Comparison of ENCODE assay signal across 9 cellular contexts in the genomic region with DNA sequence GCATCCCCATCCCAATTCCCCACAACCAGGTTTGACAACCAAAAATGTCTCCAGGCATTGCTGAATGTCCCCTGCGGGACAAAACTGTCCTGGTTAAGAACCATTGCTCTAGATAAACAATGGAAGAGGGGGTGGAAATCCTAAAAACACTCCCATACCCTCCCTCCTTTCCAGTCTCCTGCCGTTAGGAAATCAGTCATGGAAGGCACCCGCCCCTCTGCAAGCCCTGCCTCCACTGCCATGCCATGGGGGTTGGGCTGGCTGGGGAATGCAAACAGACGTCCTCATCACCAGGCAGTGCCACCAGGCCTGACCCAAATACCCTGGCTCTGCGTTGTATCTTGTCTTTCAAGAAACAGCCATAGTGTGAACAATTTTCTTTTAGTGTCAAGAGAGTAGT. TPM values are rescaled to one million over a fixed set of nuclear protein-coding genes. Genes with fewer than 3 reads are reported as not detected.
A peak's percentile ranks its signal among the peaks of the same experiment; 100 is the strongest.
DNase-seq lines count a peak whose midpoint lies in the region; ATAC-seq and TF ChIP-seq lines count a peak whose summit lies in the region.
"Had no signal": no experiment of that assay in that cellular context is flagged by ENCODE, and none has a peak within 500 bp of the region (broad histone marks: within the 10 kb centered on the region; RNA-seq: fewer than 3 reads in every experiment).

No MANE protein-coding gene starts in this region.

- no CpG with 5 or more reads among the region's 5 CpGs for WGBS in H9 (ENCODE audit: extremely low coverage, insufficient read length, low lambda C conversion rate)

- TF ChIP-seq CTCF in H9 (conservative IDR thresholded peaks at IDR 0.05) = no peak; the same call in 2 of the 3 replicates

- H3K4ac ChIP-seq in H9 (ENCODE audit: low read depth, low read length) = no peak overlapping the region

- H2BK120ac ChIP-seq in H9 (ENCODE audit: low read depth, low read length, poor library complexity, severe bottlenecking) = no peak overlapping the region

- no peaks in the 10 kb centered on the region for H4K20me1 ChIP-seq in H9 (ENCODE audit: control insufficient read depth, insufficient read depth, insufficient read length)

- peaks cover 43% of the 10 kb centered on the region for H3K4me1 ChIP-seq in stomach smooth muscle (ENCODE audit: control insufficient read depth, insufficient read depth, low read length)
- peaks cover 17% of the 10 kb centered on the region; the same call in 1 of the 2 replicates for H3K4me1 ChIP-seq in H9 (ENCODE audit: insufficient read depth, low read length)

- H3K27ac ChIP-seq in angular gyrus (ENCODE audit: low read depth, low read length) = peak overlapping the region; percentile 85
- H3K27ac ChIP-seq in stomach smooth muscle (ENCODE audit: low read length) = peak overlapping the region; percentile 80
- H3K27ac ChIP-seq in H9 (ENCODE audit: insufficient read length, low read depth, low read length) = no peak overlapping the region

- H2BK15ac ChIP-seq in H9 (ENCODE audit: low read depth, low read length) = no peak overlapping the region

- H3K27me3 ChIP-seq in stomach smooth muscle (ENCODE audit: control insufficient read depth in 1 of 2, insufficient read depth in 2 of 2, low read length in 2 of 2) (no peaks in the 10 kb centered on the region), H9 (ENCODE audit: insufficient read depth, low read length) (no peaks in the 10 kb centered on the region)

- no peak overlapping the region for H2BK20ac ChIP-seq in H9 (ENCODE audit: low read depth, low read length, poor library complexity, severe bottlenecking)

- H2BK12ac ChIP-seq in H9 (ENCODE audit: insufficient read length, low read depth, low read length) = no peak overlapping the region

- H2BK5ac ChIP-seq in H9 (ENCODE audit: insufficient read length, low read length) = no peak overlapping the region

- H3K9me3 ChIP-seq in stomach smooth muscle (ENCODE audit: control insufficient read depth in 2 of 2, low read length in 2 of 2) (no peaks in the 10 kb centered on the region), H9 (ENCODE audit: control insufficient read depth, low read depth, low read length) (no peaks in the 10 kb centered on the region)

- no peak overlapping the region for H2AFZ ChIP-seq in H9 (ENCODE audit: low read length)

- H3K4me3 Mint-ChIP-seq in H9 = peak overlapping the region in 1 of 2 experiments; percentile 33; a peak in 1 of 5 replicates

- no peak overlapping the region for H3K4me2 ChIP-seq in H9 (ENCODE audit: insufficient read depth, insufficient read length, low read length)

- no peak overlapping the region for H3K18ac ChIP-seq in H9 (ENCODE audit: insufficient read length, low read depth, low read length)

- peaks cover 8% of the 10 kb centered on the region; the same call in 1 of the 2 replicates for H3K27me3 Mint-ChIP-seq in H9 (ENCODE audit: low read depth)

- no peaks in the 10 kb centered on the region for H3K9me3 Mint-ChIP-seq in H9

- H3K36me3 ChIP-seq in stomach smooth muscle (ENCODE audit: control insufficient read depth in 2 of 2, insufficient read depth in 2 of 2, low read length in 2 of 2) = no peaks in the 10 kb centered on the region

- no peak overlapping the region for H4K8ac ChIP-seq in H9 (replicated peaks; ENCODE audit: insufficient read length, low read depth, low read length)

- H3T11ph ChIP-seq in H9 (ENCODE audit: low read length) = no peak overlapping the region

- peaks cover 12% of the 10 kb centered on the region for H3K23me2 ChIP-seq in H9 (ENCODE audit: insufficient read length, low read depth, low read length, poor library complexity, severe bottlenecking)

- no peak overlapping the region for H3K27ac Mint-ChIP-seq in H9

- peak; percentile 47 for DNase-seq in activated CD8-positive, alpha-beta memory T cell treated with anti-CD3 and anti-CD28 coated beads for 24 hours
- DNase-seq in activated CD8-positive, alpha-beta memory T cell treated with anti-CD3 and anti-CD28 coated beads, Interleukin-2, amount 50 U/mL, for 48 hours = no peak
- DNase-seq in left lobe of liver (ENCODE audit: low spot score) = peak; percentile 75
- DNase-seq in H9 = no peak
- no peak for DNase-seq in OCI-M1 (lab: John Stamatoyannopoulos, UW)
- DNase-seq in KBM-7 = no peak
- DNase-seq: NCI-H2107 had no signal

- no peak overlapping the region for H3K56ac ChIP-seq in H9 (ENCODE audit: insufficient read length, low read depth, low read length)

- H3K23ac ChIP-seq in H9 (ENCODE audit: insufficient read length, low read depth, low read length) = no peak overlapping the region

- H3K79me1 ChIP-seq in H9 (ENCODE audit: insufficient read depth, low read depth, low read length, poor library complexity, severe bottlenecking) = no peaks in the 10 kb centered on the region

- H4K91ac ChIP-seq in H9 (ENCODE audit: insufficient read length, low read depth, low read length) = no peak overlapping the region

- H3K79me2 ChIP-seq in H9 (ENCODE audit: insufficient read depth, low read length) = no peaks in the 10 kb centered on the region; the same call in 1 of the 2 replicates

- no peak overlapping the region for H3K14ac ChIP-seq in H9 (ENCODE audit: insufficient read depth, low read length)

- ATAC-seq in left lobe of liver = peak; percentile 90

- H2AK5ac ChIP-seq in H9 (ENCODE audit: insufficient read length, low read length) = no peak overlapping the region

- H3K9ac ChIP-seq in stomach smooth muscle (ENCODE audit: low read length in 2 of 2) (no peak overlapping the region), H9 (ENCODE audit: extremely low read depth, insufficient read length, low read length) (no peak overlapping the region)

- no peak overlapping the region for H4K5ac ChIP-seq in H9 (ENCODE audit: insufficient read length, low read depth, low read length)

- in situ Hi-C loops in KBM-7 (cut with MboI; ENCODE audit: low pct_unique_long_range_greater_than_20kb, low sequenced_read_pairs) = loop anchor here (25.0 kb wide), 1 partner anchor 237 kb away; no protein-coding TSS in a partner anchor

- H3K4me1 Mint-ChIP-seq in H9 = peaks cover 45 to 49% of the 10 kb centered on the region in 2 experiments

- H3K36me3 Mint-ChIP-seq in H9 (ENCODE audit: insufficient read depth in 1 of 3, low read depth in 3 of 3) = no peaks in the 10 kb centered on the region

- peak overlapping the region; percentile 40 to 41 for H3K4me3 ChIP-seq in stomach smooth muscle (ENCODE audit: low read length in 2 of 2)

RNA-seq across cellular contexts. Expression of a gene that starts 57.5 kb away (rescaled TPM):
- 32.1 TPM for total RNA-seq in left lobe of liver
- 9.7 and 11.2 TPM in 2 replicates for total RNA-seq in H9 (2021)

Comparison
In these comparisons a context has a peak if more than half of its experiments do, and no peak if none do; other contexts are left out.
1. DNase-seq: peak in activated CD8-positive, alpha-beta memory T cell treated with anti-CD3 and anti-CD28 coated beads for 24 hours (single experiment) and left lobe of liver (single experiment); none in activated CD8-positive, alpha-beta memory T cell treated with anti-CD3 and anti-CD28 coated beads, Interleukin-2, amount 50 U/mL, for 48 hours (single experiment), H9 (single experiment), OCI-M1 (single experiment) and KBM-7 (single experiment).